In the genomic region with DNA sequence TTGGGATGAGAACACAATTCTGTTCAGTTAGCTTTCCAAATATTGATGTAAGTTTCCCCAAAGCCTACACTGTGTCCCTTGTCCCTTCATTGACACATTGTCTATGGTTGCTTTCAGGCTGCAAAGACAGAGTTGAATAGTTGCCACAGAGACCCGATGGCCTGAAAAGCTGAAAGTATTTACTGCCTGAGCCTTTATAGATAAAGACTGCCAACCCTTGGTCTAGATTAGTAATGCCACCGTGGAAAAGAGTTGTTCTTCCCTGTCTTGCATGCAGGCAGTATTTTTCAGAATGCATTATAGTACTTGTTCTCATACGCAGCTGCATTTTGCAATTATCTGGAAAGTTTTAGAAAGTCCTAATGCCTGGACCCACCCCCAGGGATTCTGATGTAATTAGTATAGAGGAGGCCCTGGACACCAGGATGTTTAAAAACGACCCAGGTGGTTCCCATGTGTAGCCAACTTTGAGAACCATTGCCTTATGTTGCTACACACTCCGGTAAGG, we compare ENCODE assay signal across 23 cellular contexts.
DNase-seq lines count a peak whose midpoint lies in the region; TF ChIP-seq lines count a peak whose summit lies in the region.
"Had no signal": no experiment of that assay in that cellular context is flagged by ENCODE, and none has a peak within 500 bp of the region (broad histone marks: within the 10 kb centered on the region; RNA-seq: fewer than 3 reads in every experiment).

No MANE protein-coding gene starts in this region.

- no peaks in the 10 kb centered on the region for H3K9me3 ChIP-seq in endodermal cell (ENCODE audit: control insufficient read depth, low read length)
- H3K9me3 ChIP-seq: BLaER1, thyroid gland had no signal

- peaks cover 7% of the 10 kb centered on the region for H3K4me1 Mint-ChIP-seq in endodermal cell
- H3K4me1 Mint-ChIP-seq in osteocyte (ENCODE audit: unreplicated experiment), result peaks cover 3% of the 10 kb centered on the region
- H3K4me1 Mint-ChIP-seq: IgD-negative memory B cell; stimulated activated naive B cell treated with anti-CD40 and anti-IgM and Interleukin-4, amounts not matched to agents 10 μg/mL and 1 μg/mL and 100 μg/mL, for 72 hours had no signal

- H3K9ac ChIP-seq in endodermal cell (ENCODE audit: extremely low read depth, low read length, poor library complexity, severe bottlenecking), result no peak overlapping the region
- H3K9ac ChIP-seq: BLaER1 had no signal

- no peaks in the 10 kb centered on the region for H3K27me3 Mint-ChIP-seq in endodermal cell (ENCODE audit: insufficient read depth)
- H3K27me3 Mint-ChIP-seq in osteocyte (ENCODE audit: unreplicated experiment), result no peaks in the 10 kb centered on the region

- H3K9me3 Mint-ChIP-seq in endodermal cell (peaks cover 11% of the 10 kb centered on the region), osteocyte (ENCODE audit: unreplicated experiment) (peaks cover 11% of the 10 kb centered on the region)
- H3K9me3 Mint-ChIP-seq: stimulated activated naive B cell treated with anti-CD40 and anti-IgM and Interleukin-4, amounts not matched to agents 10 μg/mL and 1 μg/mL and 100 μg/mL, for 72 hours had no signal

- H3K27ac Mint-ChIP-seq in endodermal cell (no peak overlapping the region), osteocyte (ENCODE audit: unreplicated experiment) (no peak overlapping the region)
- H3K27ac Mint-ChIP-seq: IgD-negative memory B cell; stimulated activated naive B cell treated with anti-CD40 and anti-IgM and Interleukin-4, amounts not matched to agents 10 μg/mL and 1 μg/mL and 100 μg/mL, for 72 hours had no signal

- no peak overlapping the region for H3K4me3 Mint-ChIP-seq in endodermal cell
- H3K4me3 Mint-ChIP-seq in osteocyte (ENCODE audit: unreplicated experiment), result no peak overlapping the region
- H3K4me3 Mint-ChIP-seq: IgD-negative memory B cell; stimulated activated naive B cell treated with anti-CD40 and anti-IgM and Interleukin-4, amounts not matched to agents 10 μg/mL and 1 μg/mL and 100 μg/mL, for 72 hours had no signal

- H3K36me3 ChIP-seq in endodermal cell (ENCODE audit: control insufficient read depth, insufficient read depth, low read length), result no peaks in the 10 kb centered on the region
- H3K36me3 ChIP-seq: BLaER1, esophagus muscularis mucosa, thyroid gland, WERI-Rb-1 had no signal

- no peaks in the 10 kb centered on the region for H3K4me1 ChIP-seq in endodermal cell (ENCODE audit: control insufficient read depth, insufficient read depth, low read length)
- H3K4me1 ChIP-seq: BLaER1, esophagus muscularis mucosa, thyroid gland had no signal

- H3K27ac ChIP-seq in endodermal cell (ENCODE audit: low read depth, low read length), result no peak overlapping the region
- H3K27ac ChIP-seq: BLaER1, esophagus muscularis mucosa, HL-60, thyroid gland, WERI-Rb-1 had no signal

- DNase-seq in G401 (ENCODE audit: low spot score) (peak; percentile 6), M059J (ENCODE audit: low read depth) (peak; percentile 17), endodermal cell (no peak), osteocyte (ENCODE audit: extremely low spot score, unreplicated experiment) (no peak), NCI-H1436 (lab: John Stamatoyannopoulos, UW) (no peak), ureter (ENCODE audit: low spot score) (no peak), AG08396 (ENCODE audit: low spot score) (no peak)
- DNase-seq: activated CD4-positive, alpha-beta T cell treated with anti-CD3 and anti-CD28 coated beads, Interleukin-2, amount 50 U/mL, for 4 hours; Calu3; central memory CD4-positive, alpha-beta T cell; GF-D8; HCEC 1CT; left ventricle myocardium superior; NCI-H187 treated with DMSO at 0.1 percent for 48 hours; Right ventricle myocardium superior; stimulated activated naive B cell treated with anti-CD40 and anti-IgM and Interleukin-4, amounts not matched to agents 10 μg/mL and 1 μg/mL and 100 μg/mL, for 72 hours; thyroid gland; WERI-Rb-1 had no signal

- H3K27me3 ChIP-seq in endodermal cell (ENCODE audit: control insufficient read depth, insufficient read depth, low read length, poor library complexity, severe bottlenecking), result no peaks in the 10 kb centered on the region
- H3K27me3 ChIP-seq: esophagus muscularis mucosa, thyroid gland had no signal

- no peak overlapping the region for H3K4me3 ChIP-seq in endodermal cell (ENCODE audit: low read length)
- H3K4me3 ChIP-seq: BLaER1, esophagus muscularis mucosa, GM12878, thyroid gland had no signal

- H3K36me3 Mint-ChIP-seq in endodermal cell (ENCODE audit: low read depth) (no peaks in the 10 kb centered on the region), osteocyte (ENCODE audit: unreplicated experiment) (no peaks in the 10 kb centered on the region)
- H3K36me3 Mint-ChIP-seq: IgD-negative memory B cell; stimulated activated naive B cell treated with anti-CD40 and anti-IgM and Interleukin-4, amounts not matched to agents 10 μg/mL and 1 μg/mL and 100 μg/mL, for 72 hours had no signal

- TF ChIP-seq CTCF in endodermal cell (conservative IDR thresholded peaks at IDR 0.05) (peak; percentile 48), osteocyte (IDR thresholded peaks at IDR 0.05) (peak; percentile 33)

- in situ Hi-C loops in G401 (cut with HindIII; ENCODE audit: low sequenced_read_pairs), result no loop called here

- WGBS in endodermal cell (ENCODE audit: insufficient coverage in 1 of 2, insufficient read length in 1 of 2), 2 experiments, result 73 to 100% methylated on average over 1 to 5 of the region's 5 CpGs

Comparison
In these comparisons a context has a peak if more than half of its experiments do, and no peak if none do; other contexts are left out.
1. DNase-seq: peak in G401 (single experiment) and M059J (single experiment); none in endodermal cell (single experiment), osteocyte (single experiment), NCI-H1436 (single experiment), ureter (single experiment) and AG08396 (single experiment).